Comparison of ENCODE assay signal across 2 cellular contexts in genomic region chr22:37105990-37106389, GRCh38.
TF ChIP-seq lines count a peak whose summit lies in the region.

No MANE protein-coding gene starts in this region.

TF ChIP-seq in HepG2, 621 proteins besides CTCF, POLR2A, EP300 and RAD21:
- TF ChIP-seq ZNF432 (CRISPR knock-in tag; IDR thresholded peaks at IDR 0.05; ENCODE audit: borderline replicate concordance), result no peak
- peak; percentile 95 for TF ChIP-seq ZNF768 (CRISPR knock-in tag; IDR thresholded peaks at IDR 0.05)
- TF ChIP-seq NCOA2 (CRISPR knock-in tag; IDR thresholded peaks at IDR 0.05), result no peak
TF ChIP-seq in HepG2: peak in this region for 1.

TF ChIP-seq in K562, 482 proteins besides CTCF, POLR2A, EP300 and RAD21:
- TF ChIP-seq ZFP36 (IDR thresholded peaks at IDR 0.05; ENCODE audit: low read depth, low read length, partially characterized antibody) (peak; percentile 76), BRD9 (IDR thresholded peaks at IDR 0.05; ENCODE audit: low read depth, partially characterized antibody) (peak; percentile 85), RBM25 (IDR thresholded peaks at IDR 0.05; ENCODE audit: low read depth, low read length, severe bottlenecking) (peak; percentile 72), MTF1 (CRISPR knock-in tag; IDR thresholded peaks at IDR 0.05; ENCODE audit: borderline replicate concordance) (no peak), HNRNPLL (IDR thresholded peaks at IDR 0.05; ENCODE audit: low read depth, low read length, poor library complexity, severe bottlenecking) (no peak)
